7 cellular contexts compared by ENCODE assay signal in the genomic region with DNA sequence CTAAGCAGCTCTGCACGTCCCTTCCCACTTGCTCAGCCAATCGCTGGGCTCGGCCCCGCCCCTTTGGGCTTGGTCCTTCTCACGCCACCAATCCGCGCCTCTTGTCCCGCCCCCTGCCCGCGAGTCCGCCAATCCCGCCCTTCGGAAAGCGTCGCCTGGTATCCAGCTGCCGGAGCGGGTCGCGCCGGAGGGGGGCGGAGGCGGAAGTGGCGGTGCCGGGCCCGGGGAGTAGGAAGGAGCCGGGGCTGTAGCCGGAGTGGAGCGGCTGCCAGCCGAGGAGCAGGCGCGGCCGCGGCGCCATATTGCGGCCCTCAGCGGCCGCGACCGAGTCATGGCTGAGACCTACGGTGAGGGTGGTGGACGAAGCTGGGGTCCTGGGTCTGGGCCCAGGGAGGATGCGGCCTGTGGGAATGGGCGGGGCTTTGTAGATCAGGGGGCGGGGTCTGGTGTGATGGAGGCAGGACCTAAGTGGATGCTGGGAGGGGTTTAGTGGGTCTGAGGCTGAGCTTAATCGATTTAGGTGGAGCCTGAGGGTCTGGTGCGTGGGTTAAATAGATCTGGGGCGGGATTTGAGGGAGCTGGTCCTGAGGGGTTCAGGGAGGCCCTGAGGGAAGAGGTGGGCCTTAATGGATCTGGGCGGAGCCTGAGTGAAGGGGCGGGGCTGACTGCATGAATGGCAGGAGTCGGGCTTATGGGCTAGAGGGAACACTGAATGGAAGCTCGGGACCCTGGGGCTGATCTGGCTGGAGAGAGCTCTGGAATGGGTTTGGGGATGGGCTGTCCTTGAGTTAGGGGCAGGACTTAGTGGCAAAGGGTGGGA. TPM values are rescaled to one million over a fixed set of nuclear protein-coding genes. Genes with fewer than 3 reads are reported as not detected.
A peak's percentile ranks its signal among the peaks of the same experiment; 100 is the strongest.
DNase-seq lines count a peak whose midpoint lies in the region; ATAC-seq and TF ChIP-seq lines count a peak whose summit lies in the region.

RAB4B (plus strand) TSS at position 203 of the 820 bp plus-strand sequence; CDS start at position 332, 129 bp downstream.

- ATAC-seq in GM18508 (IDR thresholded peaks at IDR 0.05; ENCODE audit: insufficient read depth, unreplicated experiment) (peak; percentile 34), HG03025 (IDR thresholded peaks at IDR 0.05; ENCODE audit: low FRiP score, unreplicated experiment) (peak; percentile 63)

- H3K9me3 ChIP-seq in hepatocyte (ENCODE audit: low read depth): no peaks in the 10 kb centered on the region

- no peaks in the 10 kb centered on the region for H3K36me3 ChIP-seq in hepatocyte (replicated peaks; ENCODE audit: insufficient read depth, low read depth)

- H4K20me1 ChIP-seq in hepatocyte (ENCODE audit: insufficient read depth, poor library complexity, severe bottlenecking): no peaks in the 10 kb centered on the region

- peak within 1 kb of the TSS; percentile 16 for H2AFZ ChIP-seq in hepatocyte

- H3K27ac ChIP-seq in hepatocyte: peak within 1 kb of the TSS; percentile 97

- TF ChIP-seq CTCF in hepatocyte (IDR thresholded peaks at IDR 0.05; ENCODE audit: poor library complexity): no peak

- WGBS in hepatocyte (ENCODE audit: low lambda C conversion rate, missing lambda C conversion rate): under 1% methylated on average over 41 of the region's 51 CpGs

- H3K4me2 ChIP-seq in hepatocyte: peak within 1 kb of the TSS; percentile 78

- peaks cover 4% of the 10 kb centered on the region for H3K79me2 ChIP-seq in hepatocyte

- H3K4me3 ChIP-seq in hepatocyte: peak within 1 kb of the TSS; percentile 26

- peak; percentile 99 for DNase-seq in NCI-H2081 (lab: John Stamatoyannopoulos, UW)
- DNase-seq in T1000 (lab: John Stamatoyannopoulos, UW): peak; percentile 99
- DNase-seq in astrocyte of the hippocampus (ENCODE audit: low read depth, low spot score): peak; percentile 100
- peak; percentile 100 for DNase-seq in hepatocyte (ENCODE audit: low spot score)
- peak; percentile 100 for DNase-seq in retina

- H3K9me2 ChIP-seq in hepatocyte (replicated peaks; ENCODE audit: insufficient read depth): no peaks in the 10 kb centered on the region

- peaks cover 6% of the 10 kb centered on the region for H3K4me1 ChIP-seq in hepatocyte (ENCODE audit: insufficient read depth)

- no peaks in the 10 kb centered on the region for H3K27me3 ChIP-seq in hepatocyte

RNA-seq across cellular contexts. Expression of gene RAB4B, which starts in this region (rescaled TPM):
- 20.2 and 29.1 TPM in 2 replicates for total RNA-seq in hepatocyte
- polyA plus RNA-seq in hepatocyte: 49.3 and 60.8 TPM in 2 replicates

Comparison
In these comparisons a context has a peak if more than half of its experiments do, and no peak if none do; other contexts are left out.
1. Peak in every context shown above with its lines: DNase-seq, ATAC-seq, H3K4me3 ChIP-seq and H3K27ac ChIP-seq.